1 cellular context compared by ENCODE assay signal in the genomic region with DNA sequence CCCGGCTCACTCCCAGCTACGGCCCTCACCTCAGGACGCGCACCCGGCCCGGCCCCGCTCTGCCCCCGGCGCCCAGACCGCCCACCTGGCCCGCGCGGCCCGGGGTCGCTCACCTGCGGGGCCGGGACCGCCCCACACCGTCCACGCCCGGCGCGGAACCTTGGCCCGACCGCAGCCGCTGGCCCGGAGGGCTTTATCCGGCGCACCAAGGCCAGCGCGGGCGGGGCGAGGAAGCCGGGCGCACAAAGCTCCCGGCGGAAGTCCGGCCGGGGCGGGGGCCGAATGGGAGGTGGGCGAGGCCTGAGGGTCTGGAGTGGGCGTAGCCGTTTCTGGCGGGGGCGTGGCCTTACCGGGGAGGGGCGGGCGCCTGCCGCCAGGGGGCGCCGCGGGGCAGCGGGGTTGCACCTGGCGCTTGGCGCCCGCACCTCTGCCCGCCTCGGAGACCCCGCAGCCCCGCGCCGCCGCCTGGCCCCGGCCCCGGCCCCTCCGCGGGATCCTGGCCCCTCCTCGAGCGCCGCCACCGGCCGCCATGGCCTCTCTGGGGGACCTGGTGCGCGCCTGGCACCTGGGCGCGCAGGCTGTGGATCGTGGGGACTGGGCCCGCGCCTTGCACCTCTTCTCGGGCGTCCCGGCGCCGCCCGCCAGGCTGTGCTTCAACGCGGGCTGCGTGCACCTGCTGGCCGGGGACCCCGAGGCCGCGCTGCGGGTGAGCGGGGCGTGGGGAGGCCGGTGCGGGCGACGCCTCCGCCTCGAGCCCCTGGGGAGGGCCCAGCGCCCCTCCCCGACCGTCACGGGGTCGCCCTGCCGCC.
TF ChIP-seq lines count a peak whose summit lies in the region.

A gene with protein sequence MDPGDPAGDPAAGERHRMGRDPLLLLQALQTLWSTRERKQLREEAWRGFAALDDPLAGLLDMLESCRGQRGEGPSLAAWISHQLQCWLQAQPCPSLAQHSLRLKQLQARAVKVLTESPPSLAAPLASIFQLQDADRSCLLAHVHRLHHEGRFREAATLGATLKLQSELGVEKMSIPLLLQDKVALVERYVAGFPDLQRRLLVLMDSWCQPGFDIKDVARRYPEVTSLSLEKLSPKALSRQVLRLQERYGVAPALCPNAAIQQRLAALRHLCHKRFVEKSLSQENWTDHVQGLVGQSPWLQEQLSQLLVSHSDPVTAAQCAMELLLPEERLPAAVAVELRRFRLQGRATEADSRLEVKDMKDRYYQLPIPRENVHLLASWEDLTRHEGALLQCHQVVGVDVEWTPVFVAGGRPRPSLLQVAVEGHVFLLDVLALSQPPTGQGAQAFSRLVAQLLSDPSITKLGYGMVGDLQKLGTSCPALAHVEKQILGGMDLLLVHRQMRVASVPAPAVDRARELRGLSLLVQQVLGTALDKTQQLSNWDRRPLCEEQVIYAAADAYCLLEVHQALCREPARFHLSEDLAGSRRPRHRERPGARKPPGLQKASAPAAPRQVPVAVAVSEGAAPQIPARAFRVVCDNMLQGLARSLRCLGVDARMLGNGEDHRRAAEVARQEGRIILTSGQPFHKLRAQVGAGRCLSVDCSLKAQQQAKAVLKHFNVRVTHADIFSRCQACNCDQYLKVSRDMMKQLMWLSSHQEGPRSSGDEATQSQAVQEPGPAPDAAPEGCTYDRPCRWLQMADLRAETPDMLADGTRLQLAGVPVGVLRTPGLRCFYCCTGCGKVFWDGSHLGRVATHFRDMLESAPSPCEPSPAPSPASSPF (minus strand): TSS at position 162 of the 809 bp plus-strand sequence. CDS start 27,805 bp downstream, outside the sequence.
A gene with protein sequence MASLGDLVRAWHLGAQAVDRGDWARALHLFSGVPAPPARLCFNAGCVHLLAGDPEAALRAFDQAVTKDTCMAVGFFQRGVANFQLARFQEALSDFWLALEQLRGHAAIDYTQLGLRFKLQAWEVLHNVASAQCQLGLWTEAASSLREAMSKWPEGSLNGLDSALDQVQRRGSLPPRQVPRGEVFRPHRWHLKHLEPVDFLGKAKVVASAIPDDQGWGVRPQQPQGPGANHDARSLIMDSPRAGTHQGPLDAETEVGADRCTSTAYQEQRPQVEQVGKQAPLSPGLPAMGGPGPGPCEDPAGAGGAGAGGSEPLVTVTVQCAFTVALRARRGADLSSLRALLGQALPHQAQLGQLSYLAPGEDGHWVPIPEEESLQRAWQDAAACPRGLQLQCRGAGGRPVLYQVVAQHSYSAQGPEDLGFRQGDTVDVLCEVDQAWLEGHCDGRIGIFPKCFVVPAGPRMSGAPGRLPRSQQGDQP (plus strand): TSS at position 393 of the 809 bp plus-strand sequence. CDS start 137 bp downstream, at position 530.

TF ChIP-seq in H1, 55 proteins besides CTCF, POLR2A, EP300 and RAD21:
- TF ChIP-seq TCF12 (IDR thresholded peaks at IDR 0.05; ENCODE audit: low read depth, low read length) = peak; percentile 93; the same call in 1 of the 2 replicates
- TF ChIP-seq, protein P1, sequence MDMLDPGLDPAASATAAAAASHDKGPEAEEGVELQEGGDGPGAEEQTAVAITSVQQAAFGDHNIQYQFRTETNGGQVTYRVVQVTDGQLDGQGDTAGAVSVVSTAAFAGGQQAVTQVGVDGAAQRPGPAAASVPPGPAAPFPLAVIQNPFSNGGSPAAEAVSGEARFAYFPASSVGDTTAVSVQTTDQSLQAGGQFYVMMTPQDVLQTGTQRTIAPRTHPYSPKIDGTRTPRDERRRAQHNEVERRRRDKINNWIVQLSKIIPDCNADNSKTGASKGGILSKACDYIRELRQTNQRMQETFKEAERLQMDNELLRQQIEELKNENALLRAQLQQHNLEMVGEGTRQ (IDR thresholded peaks at IDR 0.05; ENCODE audit: low read length) = no peak
- no peak for TF ChIP-seq SRF (IDR thresholded peaks at IDR 0.05; ENCODE audit: low read depth, low read length)
- TF ChIP-seq CHD2 (IDR thresholded peaks at IDR 0.05; ENCODE audit: low read length) = 0 out of 2 replicates have a peak, but pooled peaks have one; percentile 63
- TF ChIP-seq SAP30 (IDR thresholded peaks at IDR 0.05; ENCODE audit: insufficient read depth, insufficient replicate concordance, low read length) = no peak
- no peak for TF ChIP-seq NANOG (IDR thresholded peaks at IDR 0.05; ENCODE audit: insufficient read depth, low read depth, low read length, poor library complexity, severe bottlenecking)
- no peak for TF ChIP-seq CHD1 (IDR thresholded peaks at IDR 0.05; ENCODE audit: low read depth, low read length)
- no peak for TF ChIP-seq BCL11A (IDR thresholded peaks at IDR 0.05; ENCODE audit: low read depth in 2 of 2, low read length in 2 of 2)
- TF ChIP-seq KDM4A (IDR thresholded peaks at IDR 0.05; ENCODE audit: low read depth, low read length, severe bottlenecking) = peak; percentile 39
- peak; percentile 85 for TF ChIP-seq TAF7 (optimal IDR thresholded peaks at IDR 0.05; ENCODE audit: borderline replicate concordance, low read depth, low read length)
- TF ChIP-seq JUN (IDR thresholded peaks at IDR 0.05; ENCODE audit: low read depth, low read length) = peak; percentile 23; the same call in 1 of the 2 replicates
- TF ChIP-seq EGR1 (IDR thresholded peaks at IDR 0.05; ENCODE audit: borderline replicate concordance, low read depth, low read length) = peak; percentile 27; the same call in 1 of the 2 replicates
- TF ChIP-seq SP1 (IDR thresholded peaks at IDR 0.05; ENCODE audit: low read depth, low read length) = 0 out of 2 replicates have a peak, but pooled peaks have one; percentile 52
- peak; percentile 78 for TF ChIP-seq PHF8 (conservative IDR thresholded peaks at IDR 0.05; ENCODE audit: low read depth, low read length)
- peak; percentile 95 for TF ChIP-seq GABPA (IDR thresholded peaks at IDR 0.05; ENCODE audit: borderline replicate concordance, insufficient read depth, low read length)
- 0 out of 2 replicates have a peak, but pooled peaks have one; percentile 27 for TF ChIP-seq YY1 (IDR thresholded peaks at IDR 0.05; ENCODE audit: low read depth, low read length)
- TF ChIP-seq CREB1 (IDR thresholded peaks at IDR 0.05) = peak; percentile 28; the same call in 1 of the 2 replicates
- TF ChIP-seq KDM5A (IDR thresholded peaks at IDR 0.05; ENCODE audit: low read length) = peak; percentile 49; the same call in 1 of the 2 replicates
- peak; percentile 87 to 93; a peak in 3 of 4 replicates for TF ChIP-seq SIN3A (conservative IDR thresholded peaks at IDR 0.05 in 1 of 2, IDR thresholded peaks at IDR 0.05 in 1 of 2; ENCODE audit: low read depth in 1 of 2, low read length in 2 of 2)
- TF ChIP-seq TAF1 (IDR thresholded peaks at IDR 0.05; ENCODE audit: low read depth, low read length) = peak; percentile 68
- no peak for TF ChIP-seq SIRT6 (IDR thresholded peaks at IDR 0.05; ENCODE audit: low read length)
- TF ChIP-seq SP4 (IDR thresholded peaks at IDR 0.05; ENCODE audit: low read length) = peak; percentile 78; the same call in 1 of the 2 replicates
- TF ChIP-seq SIX5 (IDR thresholded peaks at IDR 0.05; ENCODE audit: low read depth, low read length) = peak; percentile 21; the same call in 1 of the 2 replicates
- TF ChIP-seq NRF1 (IDR thresholded peaks at IDR 0.05; ENCODE audit: low read depth, low read length) = no peak
- no peak; the same call in 1 of the 2 replicates for TF ChIP-seq TBP (IDR thresholded peaks at IDR 0.05; ENCODE audit: low read depth, low read length)
- no peak for TF ChIP-seq EZH2 (IDR thresholded peaks at IDR 0.05; ENCODE audit: low read depth, low read length, severe bottlenecking)
- peak; percentile 87 for TF ChIP-seq BACH1 (IDR thresholded peaks at IDR 0.05; ENCODE audit: low read length)
- TF ChIP-seq, protein P2, sequence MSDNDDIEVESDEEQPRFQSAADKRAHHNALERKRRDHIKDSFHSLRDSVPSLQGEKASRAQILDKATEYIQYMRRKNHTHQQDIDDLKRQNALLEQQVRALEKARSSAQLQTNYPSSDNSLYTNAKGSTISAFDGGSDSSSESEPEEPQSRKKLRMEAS (IDR thresholded peaks at IDR 0.05) = peak; percentile 39; the same call in 1 of the 2 replicates
- no peak for TF ChIP-seq ZNF274 (IDR thresholded peaks at IDR 0.05; ENCODE audit: borderline replicate concordance, extremely low read depth, low read length)
- TF ChIP-seq HDAC2 (IDR thresholded peaks at IDR 0.05; ENCODE audit: borderline replicate concordance in 1 of 2, low read depth in 2 of 2, low read length in 2 of 2) = peak in 1 of 2 experiments; percentile 84; a peak in 1 of 4 replicates
- TF ChIP-seq RBBP5 (IDR thresholded peaks at IDR 0.05; ENCODE audit: borderline replicate concordance, low read depth, low read length) = peak; percentile 34; the same call in 1 of the 2 replicates
